In genomic region chr1:95551201-95551600, GRCh38 we compare ENCODE assay signal across 3 cellular contexts.
"Had no signal": no experiment of that assay in that cellular context is flagged by ENCODE, and none has a peak within 500 bp of the region (broad histone marks: within the 10 kb centered on the region; RNA-seq: fewer than 3 reads in every experiment).

No MANE protein-coding gene starts in this region.

- H3K4me3 ChIP-seq: GM12878 had no signal

- DNase-seq: GDM1, GF-D8 had no signal

- ATAC-seq: GM12878 had no signal
